In genomic region chr12:123365141-123365917, GRCh38 we compare ENCODE assay signal across 1 cellular context.
A peak's percentile ranks its signal among the peaks of the same experiment; 100 is the strongest.
TF ChIP-seq lines count a peak whose summit lies in the region.

No MANE protein-coding gene starts in this region.

TF ChIP-seq in HepG2, 621 proteins besides CTCF, POLR2A, EP300 and RAD21 (continued from another document and continues in another):
- TF ChIP-seq MAFF (IDR thresholded peaks at IDR 0.05; ENCODE audit: low read depth, low read length) (no peak), RXRB (CRISPR knock-in tag; IDR thresholded peaks at IDR 0.05; ENCODE audit: borderline replicate concordance) (peak; percentile 56), CREB1 (IDR thresholded peaks at IDR 0.05) (no peak; the same call in 1 of the 2 replicates), CREB1 (CRISPR knock-in tag; IDR thresholded peaks at IDR 0.05) (peak; percentile 51; the same call in 1 of the 2 replicates), GLMP (CRISPR knock-in tag; IDR thresholded peaks at IDR 0.05; ENCODE audit: borderline replicate concordance) (no peak), RFXANK (CRISPR knock-in tag; IDR thresholded peaks at IDR 0.05) (no peak), HOXA9 (CRISPR knock-in tag; IDR thresholded peaks at IDR 0.05; ENCODE audit: borderline replicate concordance) (no peak; the same call in 1 of the 2 replicates), ZSCAN12 (CRISPR knock-in tag; IDR thresholded peaks at IDR 0.05) (0 out of 2 replicates have a peak, but pooled peaks have one; percentile 79), ZNF142 (CRISPR knock-in tag; IDR thresholded peaks at IDR 0.05) (peak; percentile 45), FOXJ3 (CRISPR knock-in tag; IDR thresholded peaks at IDR 0.05; ENCODE audit: borderline replicate concordance) (peak; percentile 80), RFXAP (CRISPR knock-in tag; IDR thresholded peaks at IDR 0.05; ENCODE audit: borderline replicate concordance) (0 out of 2 replicates have a peak, but pooled peaks have one; percentile 66), HOMEZ (CRISPR knock-in tag; IDR thresholded peaks at IDR 0.05; ENCODE audit: low read depth) (no peak; the same call in 1 of the 2 replicates), FUBP1 (CRISPR knock-in tag; IDR thresholded peaks at IDR 0.05; ENCODE audit: borderline replicate concordance) (no peak), JUND (CRISPR knock-in tag; IDR thresholded peaks at IDR 0.05) (no peak), POLR2G (IDR thresholded peaks at IDR 0.05; ENCODE audit: low read depth, low read length) (peak; percentile 74), MIER3 (CRISPR knock-in tag; IDR thresholded peaks at IDR 0.05; ENCODE audit: borderline replicate concordance) (no peak), ZNF687 (CRISPR knock-in tag; IDR thresholded peaks at IDR 0.05) (peak; percentile 85), HDAC1 (CRISPR knock-in tag; IDR thresholded peaks at IDR 0.05) (peak; percentile 86), KDM5B (CRISPR knock-in tag; IDR thresholded peaks at IDR 0.05; ENCODE audit: borderline replicate concordance) (no peak; the same call in 1 of the 2 replicates), NR0B2 (CRISPR knock-in tag; IDR thresholded peaks at IDR 0.05) (0 out of 2 replicates have a peak, but pooled peaks have one; percentile 60), GMEB1 (CRISPR knock-in tag; IDR thresholded peaks at IDR 0.05; ENCODE audit: borderline replicate concordance) (peak; percentile 77), DNMT3B (CRISPR knock-in tag; conservative IDR thresholded peaks at IDR 0.05) (no peak), ATF5 (CRISPR knock-in tag; IDR thresholded peaks at IDR 0.05; ENCODE audit: low read depth) (no peak), ZNF503 (CRISPR knock-in tag; IDR thresholded peaks at IDR 0.05) (peak; percentile 50; the same call in 1 of the 2 replicates), HNRNPH1 (optimal IDR thresholded peaks at IDR 0.05; ENCODE audit: low read depth, low read length) (no peak), ATF4 (CRISPR knock-in tag; IDR thresholded peaks at IDR 0.05) (peak in 1 of 2 experiments; percentile 76; a peak in 2 of 4 replicates), SRY (CRISPR knock-in tag; IDR thresholded peaks at IDR 0.05) (no peak; the same call in 1 of the 2 replicates), XBP1 (CRISPR knock-in tag; IDR thresholded peaks at IDR 0.05) (peak; percentile 66; the same call in 1 of the 2 replicates), SMARCE1 (IDR thresholded peaks at IDR 0.05; ENCODE audit: borderline replicate concordance) (no peak), ZSCAN5A (CRISPR knock-in tag; IDR thresholded peaks at IDR 0.05; ENCODE audit: borderline replicate concordance) (no peak), ZFYVE20 (CRISPR knock-in tag; IDR thresholded peaks at IDR 0.05; ENCODE audit: borderline replicate concordance, low read depth) (no peak), ZBTB7B (CRISPR knock-in tag; IDR thresholded peaks at IDR 0.05) (peak; percentile 70; the same call in 1 of the 2 replicates), HOXA5 (CRISPR knock-in tag; IDR thresholded peaks at IDR 0.05) (peak; percentile 41; the same call in 1 of the 2 replicates)
